ENCODE assay signal across 9 cellular contexts in the genomic region with DNA sequence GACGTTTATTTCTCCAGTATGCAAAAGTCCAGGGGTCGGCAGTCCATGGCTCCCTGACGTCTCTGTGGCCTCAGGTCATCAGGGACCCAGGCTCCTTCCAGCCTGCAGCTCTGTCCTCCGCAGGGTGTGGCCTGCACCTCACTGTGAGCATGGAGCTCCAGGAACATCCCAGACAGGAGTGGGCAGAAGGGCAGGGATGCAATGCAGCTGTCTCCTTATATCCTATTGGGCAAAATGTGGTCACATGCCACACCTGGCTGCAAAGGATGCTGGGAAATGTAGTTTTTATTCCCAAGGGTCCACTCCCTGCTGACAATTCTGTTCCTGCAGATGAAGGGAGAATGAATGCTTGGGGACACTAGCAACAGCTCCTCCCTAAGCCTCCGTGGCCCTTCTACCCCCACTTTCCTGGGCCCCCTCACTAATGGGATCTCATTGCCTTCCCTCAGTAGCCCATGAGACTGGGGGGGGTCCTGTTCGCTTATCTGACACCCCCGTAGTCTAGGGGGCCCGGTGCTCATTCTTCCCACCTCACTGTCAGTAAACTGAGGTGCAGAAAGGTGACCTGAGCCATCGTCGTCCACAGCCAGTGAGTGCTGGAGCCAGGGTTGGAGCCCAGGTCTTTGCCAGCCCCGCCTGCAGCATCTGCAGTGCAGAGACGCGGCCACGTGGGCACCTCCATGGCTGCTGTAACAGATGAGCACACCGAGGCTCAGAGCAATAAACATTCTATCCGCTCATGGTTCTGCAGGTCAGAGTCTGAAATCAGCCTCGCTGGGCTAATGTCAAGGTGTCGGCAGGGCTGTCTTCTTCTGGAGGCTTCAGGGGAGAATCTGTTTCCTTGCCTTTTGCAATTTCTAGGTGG. TPM values are rescaled to one million over a fixed set of nuclear protein-coding genes. Genes with fewer than 3 reads are reported as not detected.
DNase-seq lines count a peak whose midpoint lies in the region; ATAC-seq, FAIRE-seq and TF ChIP-seq lines count a peak whose summit lies in the region.
"Had no signal": no experiment of that assay in that cellular context is flagged by ENCODE, and none has a peak within 500 bp of the region (broad histone marks: within the 10 kb centered on the region; RNA-seq: fewer than 3 reads in every experiment).

No MANE protein-coding gene starts in this region.

- no peak overlapping the region for H3K4me3 Mint-ChIP-seq in progenitor cell of endocrine pancreas (ENCODE audit: low read depth)

- no peak for ATAC-seq in activated CD4-positive, CD25-positive, alpha-beta regulatory T cell treated with anti-CD3 and anti-CD28 coated beads, Interleukin-2, amount 50 U/mL, for 24 hours

- intact Hi-C loops in posterior vena cava (cut with DNase I) = no loop called here

- no peaks in the 10 kb centered on the region for H3K9me1 ChIP-seq in keratinocyte (ENCODE audit: control insufficient read depth, extremely low read depth, insufficient read depth, low read length)

- H3K27ac Mint-ChIP-seq in progenitor cell of endocrine pancreas = no peak overlapping the region

- DNase-seq in NCI-H146 (lab: John Stamatoyannopoulos, UW) (peak; percentile 50), NCI-H146 treated with DMSO at 0.1 percent for 48 hours (lab: John Stamatoyannopoulos, UW; ENCODE audit: unreplicated experiment) (no peak), MM.1S (peak; percentile 20), SW 1271 (lab: John Stamatoyannopoulos, UW) (peak; percentile 57 to 76), keratinocyte (ENCODE audit: low read depth, low spot score) (no peak), posterior vena cava (ENCODE audit: low spot score) (no peak), progenitor cell of endocrine pancreas (ENCODE audit: low spot score, unreplicated experiment) (no peak)

- peak; percentile 41 for FAIRE-seq in keratinocyte (lab: Jason Lieb, UNC)

- peaks cover 4% of the 10 kb centered on the region; the same call in 1 of the 2 replicates for H3K4me1 ChIP-seq in MM.1S (ENCODE audit: low read length)
- peaks cover 4% of the 10 kb centered on the region for H3K4me1 ChIP-seq in keratinocyte (ENCODE audit: control insufficient read depth, extremely low read depth, insufficient read depth, low read length)

- TF ChIP-seq CTCF in MM.1S (IDR thresholded peaks at IDR 0.05; ENCODE audit: low read length) (no peak), keratinocyte (optimal IDR thresholded peaks at IDR 0.05 in 1 of 3, IDR thresholded peaks at IDR 0.05 in 1 of 3, conservative IDR thresholded peaks at IDR 0.05 in 1 of 3; ENCODE audit: extremely low read depth in 1 of 3, insufficient read depth in 2 of 3, low read length in 3 of 3) (no peak), progenitor cell of endocrine pancreas (IDR thresholded peaks at IDR 0.05; ENCODE audit: unreplicated experiment) (no peak)

- dilution Hi-C loops in keratinocyte (cut with MboI; ENCODE audit: extremely low pct_ligation_motif_present, low sequenced_read_pairs) = no loop called here

- no peak overlapping the region for H3K4me3 ChIP-seq in MM.1S (ENCODE audit: low read length)
- no peak overlapping the region for H3K4me3 ChIP-seq in keratinocyte (ENCODE audit: control insufficient read depth in 2 of 3, extremely low read depth in 1 of 3, insufficient read depth in 2 of 3, low read depth in 1 of 3, low read length in 3 of 3)
- H3K4me3 ChIP-seq: Peyer's patch had no signal

- no peaks in the 10 kb centered on the region for H3K9me3 Mint-ChIP-seq in progenitor cell of endocrine pancreas (ENCODE audit: low read depth)

- H3K9ac ChIP-seq in MM.1S (ENCODE audit: low read length) (no peak overlapping the region), keratinocyte (ENCODE audit: control insufficient read depth, extremely low read depth, insufficient read depth, low read length) (no peak overlapping the region)

- H3K4me1 Mint-ChIP-seq in progenitor cell of endocrine pancreas (ENCODE audit: low read depth) = peaks cover 3% of the 10 kb centered on the region

- H3K4me2 ChIP-seq in MM.1S (ENCODE audit: low read depth, low read length) (no peak overlapping the region), keratinocyte (ENCODE audit: control insufficient read depth, extremely low read depth, insufficient read depth, low read depth, low read length) (no peak overlapping the region)

- H3K36me3 ChIP-seq in MM.1S (replicated peaks; ENCODE audit: insufficient read depth, low read length) = no peaks in the 10 kb centered on the region
- no peaks in the 10 kb centered on the region for H3K36me3 ChIP-seq in keratinocyte (ENCODE audit: control insufficient read depth in 2 of 2, extremely low read depth in 1 of 2, insufficient read depth in 2 of 2, low read length in 2 of 2)
- H3K36me3 ChIP-seq: Peyer's patch had no signal

- no peaks in the 10 kb centered on the region for H3K9me2 ChIP-seq in MM.1S (replicated peaks; ENCODE audit: insufficient read depth, low read length)

- H3K79me2 ChIP-seq in MM.1S (ENCODE audit: low read length) (no peaks in the 10 kb centered on the region), keratinocyte (ENCODE audit: control insufficient read depth, insufficient read depth, low read length) (no peaks in the 10 kb centered on the region)

- no peaks in the 10 kb centered on the region for H3K36me3 Mint-ChIP-seq in progenitor cell of endocrine pancreas (ENCODE audit: insufficient read depth)

- H3K27ac ChIP-seq in MM.1S (ENCODE audit: low read length) = no peak overlapping the region
- no peak overlapping the region for H3K27ac ChIP-seq in keratinocyte (ENCODE audit: control insufficient read depth, insufficient read depth, low read length)
- H3K27ac ChIP-seq: Peyer's patch had no signal

- H3K9me3 ChIP-seq in MM.1S (replicated peaks; ENCODE audit: insufficient read depth, low read length) (no peaks in the 10 kb centered on the region), keratinocyte (ENCODE audit: control insufficient read depth, low read depth, low read length) (no peaks in the 10 kb centered on the region)
- H3K9me3 ChIP-seq: Peyer's patch had no signal

- H3K27me3 ChIP-seq in MM.1S (replicated peaks; ENCODE audit: insufficient read depth, low read length) (peaks cover 13% of the 10 kb centered on the region; the same call in 1 of the 2 replicates), keratinocyte (ENCODE audit: control insufficient read depth, extremely low read depth, insufficient read depth, low read length) (no peaks in the 10 kb centered on the region)
- H3K27me3 ChIP-seq: Peyer's patch had no signal

- no peak overlapping the region for H2AFZ ChIP-seq in MM.1S (ENCODE audit: low read length)
- H2AFZ ChIP-seq in keratinocyte (ENCODE audit: control insufficient read depth, low read length) = no peak overlapping the region

- H4K20me1 ChIP-seq in MM.1S (ENCODE audit: insufficient read depth, low read length) (no peaks in the 10 kb centered on the region), keratinocyte (ENCODE audit: control insufficient read depth, extremely low read depth, insufficient read depth, low read length) (no peaks in the 10 kb centered on the region)

- H3K27me3 Mint-ChIP-seq in progenitor cell of endocrine pancreas = peaks cover 19% of the 10 kb centered on the region

- 0 out of 2 replicates have a peak, but pooled peaks cover under 1% of the 10 kb centered on the region for H3F3A ChIP-seq in MM.1S (ENCODE audit: insufficient read depth, low read length)

RNA-seq across cellular contexts. Expression of gene GRPEL1, which starts 5.9 kb away (rescaled TPM):
- 30.4 to 76.8 TPM (median 59.1 TPM) in 3 replicates for polyA plus RNA-seq in keratinocyte
- polyA plus RNA-seq in keratinocyte (2011; ENCODE audit: low read depth) = 502 TPM
- 55.5 and 66.3 TPM in 2 replicates for polyA plus RNA-seq in keratinocyte (2011; cell fraction: cytosol; rRNA removed)
- polyA plus RNA-seq in keratinocyte (2011; cell fraction: nucleus; rRNA removed) = 37.3 and 46.3 TPM in 2 replicates
- 56.0 and 59.8 TPM in 2 replicates for polyA plus RNA-seq in keratinocyte (2012; ENCODE audit: low replicate concordance)
- 7.4 to 32.2 TPM (median 18.9 TPM) in 3 replicates for polyA minus RNA-seq in keratinocyte
- polyA minus RNA-seq in keratinocyte (2011; cell fraction: cytosol; rRNA and poly(A)+ RNA removed) = 24.6 TPM
- 7.7 and 14.1 TPM in 2 replicates for polyA minus RNA-seq in keratinocyte (2011; cell fraction: nucleus; rRNA and poly(A)+ RNA removed)
- total RNA-seq in posterior vena cava (10 to 100 TPM; 22.2 to 22.6 TPM), progenitor cell of endocrine pancreas (18.2 and 18.4 TPM in 2 replicates)

RNA-seq across cellular contexts. Expression of gene TADA2B, which starts 30.6 kb away (rescaled TPM):
- polyA plus RNA-seq in keratinocyte = 4.6 to 7.2 TPM (median 5.3 TPM) in 3 replicates
- polyA plus RNA-seq in keratinocyte (2011; ENCODE audit: low read depth) = 10.6 TPM
- polyA plus RNA-seq in keratinocyte (2011; cell fraction: cytosol; rRNA removed) = 5.5 and 7.2 TPM in 2 replicates
- 7.2 and 7.8 TPM in 2 replicates for polyA plus RNA-seq in keratinocyte (2011; cell fraction: nucleus; rRNA removed)
- polyA plus RNA-seq in keratinocyte (2012; ENCODE audit: low replicate concordance) = 10.8 and 12.4 TPM in 2 replicates
- 4.4 to 7.2 TPM (median 5.2 TPM) in 3 replicates for polyA minus RNA-seq in keratinocyte
- polyA minus RNA-seq in keratinocyte (2011; cell fraction: cytosol; rRNA and poly(A)+ RNA removed) = 6.7 TPM
- polyA minus RNA-seq in keratinocyte (2011; cell fraction: nucleus; rRNA and poly(A)+ RNA removed) = 4.6 and 6.1 TPM in 2 replicates
- total RNA-seq in posterior vena cava (10 to 100 TPM; 16.8 to 19.7 TPM), progenitor cell of endocrine pancreas (21.2 and 21.8 TPM in 2 replicates)

Comparison
In these comparisons a context has a peak if more than half of its experiments do, and no peak if none do; other contexts are left out.
1. DNase-seq: peak in NCI-H146 (single experiment), MM.1S (single experiment) and SW 1271 (2 of 2); none in NCI-H146 treated with DMSO at 0.1 percent for 48 hours (single experiment), keratinocyte (single experiment), posterior vena cava (single experiment) and progenitor cell of endocrine pancreas (single experiment).